In genomic region chr20:36571564-36572504, GRCh38 we compare ENCODE assay signal across 8 cellular contexts. TPM values are rescaled to one million over a fixed set of nuclear protein-coding genes. Genes with fewer than 3 reads are reported as not detected.
DNase-seq lines count a peak whose midpoint lies in the region; ATAC-seq and TF ChIP-seq lines count a peak whose summit lies in the region.

No MANE protein-coding gene starts in this region.

- peaks cover 46% of the 10 kb centered on the region for H3K4me1 Mint-ChIP-seq in mesothelial cell of epicardium

- TF ChIP-seq CTCF in heart right ventricle (IDR thresholded peaks at IDR 0.05) (no peak), ascending aorta (IDR thresholded peaks at IDR 0.05) (no peak), mesothelial cell of epicardium (IDR thresholded peaks at IDR 0.05; ENCODE audit: unreplicated experiment) (no peak), vagina (IDR thresholded peaks at IDR 0.05) (no peak)

- H3K27ac Mint-ChIP-seq in mesothelial cell of epicardium: peak overlapping the region; percentile 93

- H3K4me1 ChIP-seq in heart right ventricle: peaks cover 8 to 39% (median 24%) of the 10 kb centered on the region in 9 donors
- H3K4me1 ChIP-seq in ascending aorta: peaks cover 0 to 20% of the 10 kb centered on the region in 2 donors
- peaks cover 29% of the 10 kb centered on the region for H3K4me1 ChIP-seq in vagina

- H3K4me3 ChIP-seq in heart right ventricle: no peak overlapping the region
- no peak overlapping the region for H3K4me3 ChIP-seq in ascending aorta
- no peak overlapping the region for H3K4me3 ChIP-seq in vagina

- H3K9me3 ChIP-seq in heart right ventricle (no peaks in the 10 kb centered on the region), ascending aorta (no peaks in the 10 kb centered on the region), vagina (no peaks in the 10 kb centered on the region)

- intact Hi-C loops in heart right ventricle (cut with DNase I) (loop anchor here in 2 of 10 donors (5.0 to 10.0 kb wide), 2 partner anchors 35 to 183 kb away; partner anchors contain the start of gene RAB5IF (in 1 of the 2)), left cardiac atrium (cut with DNase I) (no loop called here), ascending aorta (cut with DNase I) (loop anchor here (2.0 kb wide), 2 partner anchors 15 to 31 kb away; partner anchors contain the start of gene MYL9), vagina (cut with DNase I) (loop anchor here (2.0 to 10.0 kb wide), 2 partner anchors 21 to 293 kb away; a partner anchor contains a TSS)

- DNase-seq in heart right ventricle: no peak
- DNase-seq in left cardiac atrium: no peak
- DNase-seq in ascending aorta (ENCODE audit: low spot score in 2 of 2): no peak
- peak in 1 of 2 experiments; percentile 65 for DNase-seq in mesothelial cell of epicardium (ENCODE audit: low spot score in 2 of 2, unreplicated experiment in 2 of 2)
- DNase-seq in vagina (ENCODE audit: extremely low spot score in 2 of 2): no peak
- DNase-seq in 8988T: no peak

- ATAC-seq in heart right ventricle (no peak), left cardiac atrium (no peak), HG03354 (IDR thresholded peaks at IDR 0.05; ENCODE audit: poor library complexity, severe bottlenecking, unreplicated experiment) (no peak), HG02981 (IDR thresholded peaks at IDR 0.05; ENCODE audit: unreplicated experiment) (no peak)

- WGBS in heart right ventricle, 2 donors: 62 to 69% methylated on average over 17 of the region's 17 CpGs

- H3K27ac ChIP-seq in heart right ventricle (peak overlapping the region; percentile 11 to 91 (median 88)), ascending aorta (peak overlapping the region; percentile 83 to 90), vagina (peak overlapping the region; percentile 98)

- H3K27me3 Mint-ChIP-seq in mesothelial cell of epicardium (ENCODE audit: low read depth): no peaks in the 10 kb centered on the region

- H3K36me3 ChIP-seq in heart right ventricle (no peaks in the 10 kb centered on the region), ascending aorta (no peaks in the 10 kb centered on the region), vagina (no peaks in the 10 kb centered on the region)

- peaks cover 4% of the 10 kb centered on the region for H3K36me3 Mint-ChIP-seq in mesothelial cell of epicardium

- H3K4me3 Mint-ChIP-seq in mesothelial cell of epicardium: peak overlapping the region; percentile 69

- no peaks in the 10 kb centered on the region for H3K9me3 Mint-ChIP-seq in mesothelial cell of epicardium

- no peak for TF ChIP-seq POLR2A in vagina (IDR thresholded peaks at IDR 0.05)

- H3K27me3 ChIP-seq in heart right ventricle (no peaks in the 10 kb centered on the region), ascending aorta (no peaks in the 10 kb centered on the region), vagina (no peaks in the 10 kb centered on the region)

RNA-seq across cellular contexts. Expression of gene TGIF2, which starts 1.6 kb away (rescaled TPM):
- total RNA-seq in heart right ventricle: 10 to 100 TPM in 1 of 10 donors, 1 to 10 TPM in 9; 5.2 to 13.8 (median 7.2) TPM
- 1 to 10 TPM; 2.9 to 4.5 TPM for polyA plus RNA-seq in heart right ventricle
- 1 to 10 TPM; 6.4 to 8.8 TPM for total RNA-seq in left cardiac atrium
- total RNA-seq in ascending aorta: 29.8 TPM
- total RNA-seq in mesothelial cell of epicardium: 94.4 to 101 TPM (median 98.4 TPM) in 3 replicates
- 9.3 TPM for total RNA-seq in vagina

RNA-seq across cellular contexts. Expression of gene MYL9, which starts 30.5 kb away (rescaled TPM):
- 1,000 to 10,000 TPM; 1,611 to 2,234 (median 1,868) TPM for total RNA-seq in heart right ventricle
- 1,000 to 10,000 TPM in 1 of 2 donors, 100 to 1,000 TPM in 1; 755 to 2,519 TPM for polyA plus RNA-seq in heart right ventricle
- 1,000 to 10,000 TPM; 1,946 to 2,055 TPM for total RNA-seq in left cardiac atrium
- total RNA-seq in ascending aorta: 717 TPM
- 235 to 248 TPM (median 238 TPM) in 3 replicates for total RNA-seq in mesothelial cell of epicardium
- total RNA-seq in vagina: 246 TPM

RNA-seq across cellular contexts. Expression of gene RAB5IF, which starts 33.7 kb away (rescaled TPM):
- 10 to 100 TPM; 42.8 to 73.7 (median 49.2) TPM for total RNA-seq in heart right ventricle
- polyA plus RNA-seq in heart right ventricle: 100 to 1,000 TPM in 1 of 2 donors, 10 to 100 TPM in 1; 40.4 to 120 TPM
- total RNA-seq in left cardiac atrium: 10 to 100 TPM; 61.6 to 64.2 TPM
- 28.4 TPM for total RNA-seq in ascending aorta
- 37.6 to 40.7 TPM (median 40.0 TPM) in 3 replicates for total RNA-seq in mesothelial cell of epicardium
- 64.3 TPM for total RNA-seq in vagina

Comparison
In these comparisons a context has a peak if more than half of its experiments do, and no peak if none do; other contexts are left out.
1. intact Hi-C loops: an anchor here in ascending aorta (2.0 kb wide) and vagina (2.0 to 10.0 kb wide); none called in left cardiac atrium.